Comparison of ENCODE assay signal across 1 cellular context in genomic region chr11:67689178-67689577, GRCh38.
TF ChIP-seq lines count a peak whose summit lies in the region.

No MANE protein-coding gene starts in this region.

TF ChIP-seq in HCT116, 20 proteins besides CTCF, POLR2A, EP300 and RAD21:
- TF ChIP-seq SRF (IDR thresholded peaks at IDR 0.05; ENCODE audit: low read depth) = no peak
- no peak for TF ChIP-seq SP1 (IDR thresholded peaks at IDR 0.05; ENCODE audit: low read depth)
- no peak for TF ChIP-seq POLR2AphosphoS5 (IDR thresholded peaks at IDR 0.05; ENCODE audit: low read depth, low read length)
